Comparison of ENCODE assay signal across 26 cellular contexts in the genomic region with DNA sequence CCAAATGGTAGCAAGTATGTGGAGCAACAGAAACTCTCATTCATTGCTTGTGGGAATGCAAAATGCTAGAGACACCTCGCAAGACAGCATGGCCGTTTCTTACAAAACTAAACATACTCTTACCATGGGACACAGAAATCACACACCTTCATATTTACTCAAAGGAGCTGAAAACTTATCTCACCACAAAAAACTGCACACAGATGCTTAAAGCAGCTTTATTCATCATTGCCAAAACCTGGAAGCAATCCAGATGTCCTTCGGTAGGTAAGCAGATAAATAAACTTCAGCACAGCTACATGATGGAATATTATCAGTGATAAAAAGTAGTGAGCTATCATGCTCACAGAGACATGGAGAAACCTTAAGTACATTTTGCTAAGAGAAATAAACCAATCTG.
A peak's percentile ranks its signal among the peaks of the same experiment; 100 is the strongest.
DNase-seq lines count a peak whose midpoint lies in the region; TF ChIP-seq lines count a peak whose summit lies in the region.
"Had no signal": no experiment of that assay in that cellular context is flagged by ENCODE, and none has a peak within 500 bp of the region (broad histone marks: within the 10 kb centered on the region; RNA-seq: fewer than 3 reads in every experiment).

No MANE protein-coding gene starts in this region.

- no peak for TF ChIP-seq POLR2A in suprapubic skin (IDR thresholded peaks at IDR 0.05)

- H2AFZ ChIP-seq in parathyroid adenoma (no peak overlapping the region), GM23248 (no peak overlapping the region)

- H3K9me2 ChIP-seq in GM23248 (ENCODE audit: insufficient read depth) = no peaks in the 10 kb centered on the region

- H3K4me3 ChIP-seq in HEK293 (ENCODE audit: low read depth, low read length) (no peak overlapping the region), parathyroid adenoma (ENCODE audit: low read depth, low read length) (no peak overlapping the region), suprapubic skin (no peak overlapping the region), GM23248 (no peak overlapping the region)
- H3K4me3 ChIP-seq: A549; BLaER1 treated with 17β-estradiol and CSF1 and Interleukin-3, amounts not matched to agents 10 nM and 100 nM; GM12878 had no signal

- H3K4me1 Mint-ChIP-seq in endothelial cell (ENCODE audit: unreplicated experiment) = peaks cover 27% of the 10 kb centered on the region

- H3K36me3 ChIP-seq in HEK293 (ENCODE audit: control insufficient read depth in 2 of 2, insufficient read depth in 1 of 2, low read length in 2 of 2) (no peaks in the 10 kb centered on the region), parathyroid adenoma (ENCODE audit: control insufficient read depth, insufficient read depth, low read length) (no peaks in the 10 kb centered on the region), suprapubic skin (no peaks in the 10 kb centered on the region), GM23248 (ENCODE audit: low read depth) (no peaks in the 10 kb centered on the region)

- peaks cover 3% of the 10 kb centered on the region for H3K36me3 Mint-ChIP-seq in endothelial cell (ENCODE audit: low read depth, unreplicated experiment)

- in situ Hi-C loops in GM23248 (cut with MboI) = no loop called here

- H3K27ac ChIP-seq in HEK293 (ENCODE audit: extremely low read depth, low read depth, low read length) (no peak overlapping the region), parathyroid adenoma (no peak overlapping the region), suprapubic skin (no peak overlapping the region), GM23248 (no peak overlapping the region)
- H3K27ac ChIP-seq: A549; BLaER1 treated with 17β-estradiol and CSF1 and Interleukin-3, amounts not matched to agents 10 nM and 100 nM; RWPE1 had no signal

- DNase-seq in NCI-H226 = peak; percentile 37
- no peak for DNase-seq in endothelial cell (ENCODE audit: low spot score)
- no peak for DNase-seq in suprapubic skin (ENCODE audit: low spot score in 2 of 2)
- no peak for DNase-seq in NCI-H1694 treated with DMSO at 0.1 percent for 48 hours (lab: John Stamatoyannopoulos, UW)
- DNase-seq in GM23248 = no peak
- DNase-seq: AML-193; CD4-positive, alpha-beta T cell; COR-L47; DMS79; EL; GDM1; Kasumi-1; NCI-H1105; NCI-H1436 treated with DMSO at 0.1 percent for 48 hours; NCI-H2029 treated with DMSO at 0.1 percent for 48 hours; NCI-H446; NCI-H524 treated with DMSO at 0.1 percent for 48 hours; NCI-H82; SHP77; T-helper 1 cell had no signal

- no peaks in the 10 kb centered on the region for H3K27me3 ChIP-seq in parathyroid adenoma (ENCODE audit: control insufficient read depth, insufficient read depth, low read length)
- H3K27me3 ChIP-seq in suprapubic skin = no peaks in the 10 kb centered on the region
- H3K27me3 ChIP-seq in GM23248 (replicated peaks; ENCODE audit: insufficient read depth) = no peaks in the 10 kb centered on the region
- H3K27me3 ChIP-seq: BLaER1 treated with 17β-estradiol and CSF1 and Interleukin-3, amounts not matched to agents 10 nM and 100 nM had no signal

- 82% methylated on average over 3 of the region's 3 CpGs for WGBS in suprapubic skin
- 92 to 96% methylated on average over 3 of the region's 3 CpGs for WGBS in GM23248 (ENCODE audit: low coverage in 1 of 2, low lambda C conversion rate in 2 of 2, missing lambda C conversion rate in 2 of 2), 2 experiments

- H3K9ac ChIP-seq in parathyroid adenoma (no peak overlapping the region), GM23248 (no peak overlapping the region)
- H3K9ac ChIP-seq: BLaER1 treated with 17β-estradiol and CSF1 and Interleukin-3, amounts not matched to agents 10 nM and 100 nM had no signal

- H3K4me3 Mint-ChIP-seq in endothelial cell (ENCODE audit: unreplicated experiment) = no peak overlapping the region
- H3K4me3 Mint-ChIP-seq: CD4-positive, alpha-beta T cell had no signal

- no peak for TF ChIP-seq EP300 in suprapubic skin (IDR thresholded peaks at IDR 0.05)

- CTCF ChIA-PET in HEK293 (lab: Yijun Ruan, JAX) = interaction anchor here (0.6 to 1.0 kb wide), 2 partner anchors 9 to 32 kb away, joined by 3 read pairs; no protein-coding TSS in a partner anchor

- peaks cover 7% of the 10 kb centered on the region; the same call in 1 of the 2 replicates for H3K4me1 ChIP-seq in HEK293 (ENCODE audit: control insufficient read depth, insufficient read depth, low read length)
- H3K4me1 ChIP-seq in parathyroid adenoma = peaks cover 2% of the 10 kb centered on the region
- H3K4me1 ChIP-seq in suprapubic skin = peaks cover 1% of the 10 kb centered on the region
- no peaks in the 10 kb centered on the region for H3K4me1 ChIP-seq in GM23248 (ENCODE audit: insufficient read depth)

- H3K9me3 Mint-ChIP-seq in endothelial cell (ENCODE audit: unreplicated experiment) = no peaks in the 10 kb centered on the region
- H3K9me3 Mint-ChIP-seq: CD4-positive, alpha-beta T cell had no signal

- no peaks in the 10 kb centered on the region for H4K20me1 ChIP-seq in GM23248 (ENCODE audit: insufficient read depth)

- H3K4me2 ChIP-seq in parathyroid adenoma (ENCODE audit: low read length) (peak overlapping the region; percentile 1), GM23248 (ENCODE audit: unreplicated experiment) (no peak overlapping the region)
- H3K4me2 ChIP-seq: A549 had no signal

- no peak for TF ChIP-seq CTCF in HEK293 (tag by site-specific recombination; IDR thresholded peaks at IDR 0.05)
- no peak for TF ChIP-seq CTCF in endothelial cell (IDR thresholded peaks at IDR 0.05; ENCODE audit: unreplicated experiment)
- TF ChIP-seq CTCF in parathyroid adenoma (IDR thresholded peaks at IDR 0.05) = no peak
- TF ChIP-seq CTCF in suprapubic skin (IDR thresholded peaks at IDR 0.05) = no peak

- H3F3A ChIP-seq in GM23248 (ENCODE audit: insufficient read depth) = no peaks in the 10 kb centered on the region

- H3K27ac Mint-ChIP-seq in endothelial cell (ENCODE audit: unreplicated experiment) = peak overlapping the region; percentile 33
- H3K27ac Mint-ChIP-seq: CD4-positive, alpha-beta T cell had no signal

- peaks cover 41% of the 10 kb centered on the region for H3K79me2 ChIP-seq in parathyroid adenoma
- peaks cover 96% of the 10 kb centered on the region for H3K79me2 ChIP-seq in GM23248 (ENCODE audit: insufficient read depth)

- POLR2A ChIA-PET in HEK293 (lab: Yijun Ruan, JAX) = no interaction called here

- H3K9me3 ChIP-seq in HEK293 (ENCODE audit: control insufficient read depth, insufficient read depth, low read depth, low read length) (no peaks in the 10 kb centered on the region), parathyroid adenoma (ENCODE audit: control insufficient read depth, low read length) (no peaks in the 10 kb centered on the region), suprapubic skin (no peaks in the 10 kb centered on the region), GM23248 (ENCODE audit: low read depth) (no peaks in the 10 kb centered on the region)
- H3K9me3 ChIP-seq: A549 had no signal

- H3K27me3 Mint-ChIP-seq in endothelial cell (ENCODE audit: unreplicated experiment) = no peaks in the 10 kb centered on the region
- H3K27me3 Mint-ChIP-seq: CD4-positive, alpha-beta T cell had no signal

TF ChIP-seq in HEK293, 187 proteins besides CTCF, POLR2A, EP300 and RAD21 (continues in another document):
- TF ChIP-seq, protein P1, sequence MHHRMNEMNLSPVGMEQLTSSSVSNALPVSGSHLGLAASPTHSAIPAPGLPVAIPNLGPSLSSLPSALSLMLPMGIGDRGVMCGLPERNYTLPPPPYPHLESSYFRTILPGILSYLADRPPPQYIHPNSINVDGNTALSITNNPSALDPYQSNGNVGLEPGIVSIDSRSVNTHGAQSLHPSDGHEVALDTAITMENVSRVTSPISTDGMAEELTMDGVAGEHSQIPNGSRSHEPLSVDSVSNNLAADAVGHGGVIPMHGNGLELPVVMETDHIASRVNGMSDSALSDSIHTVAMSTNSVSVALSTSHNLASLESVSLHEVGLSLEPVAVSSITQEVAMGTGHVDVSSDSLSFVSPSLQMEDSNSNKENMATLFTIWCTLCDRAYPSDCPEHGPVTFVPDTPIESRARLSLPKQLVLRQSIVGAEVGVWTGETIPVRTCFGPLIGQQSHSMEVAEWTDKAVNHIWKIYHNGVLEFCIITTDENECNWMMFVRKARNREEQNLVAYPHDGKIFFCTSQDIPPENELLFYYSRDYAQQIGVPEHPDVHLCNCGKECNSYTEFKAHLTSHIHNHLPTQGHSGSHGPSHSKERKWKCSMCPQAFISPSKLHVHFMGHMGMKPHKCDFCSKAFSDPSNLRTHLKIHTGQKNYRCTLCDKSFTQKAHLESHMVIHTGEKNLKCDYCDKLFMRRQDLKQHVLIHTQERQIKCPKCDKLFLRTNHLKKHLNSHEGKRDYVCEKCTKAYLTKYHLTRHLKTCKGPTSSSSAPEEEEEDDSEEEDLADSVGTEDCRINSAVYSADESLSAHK (tag by site-specific recombination; IDR thresholded peaks at IDR 0.05) = peak; percentile 69; the same call in 1 of the 2 replicates
- TF ChIP-seq PRDM6 (tag by site-specific recombination; IDR thresholded peaks at IDR 0.05) = peak; percentile 60; the same call in 1 of the 2 replicates
